ENCODE assay signal across 8 cellular contexts in the genomic region with DNA sequence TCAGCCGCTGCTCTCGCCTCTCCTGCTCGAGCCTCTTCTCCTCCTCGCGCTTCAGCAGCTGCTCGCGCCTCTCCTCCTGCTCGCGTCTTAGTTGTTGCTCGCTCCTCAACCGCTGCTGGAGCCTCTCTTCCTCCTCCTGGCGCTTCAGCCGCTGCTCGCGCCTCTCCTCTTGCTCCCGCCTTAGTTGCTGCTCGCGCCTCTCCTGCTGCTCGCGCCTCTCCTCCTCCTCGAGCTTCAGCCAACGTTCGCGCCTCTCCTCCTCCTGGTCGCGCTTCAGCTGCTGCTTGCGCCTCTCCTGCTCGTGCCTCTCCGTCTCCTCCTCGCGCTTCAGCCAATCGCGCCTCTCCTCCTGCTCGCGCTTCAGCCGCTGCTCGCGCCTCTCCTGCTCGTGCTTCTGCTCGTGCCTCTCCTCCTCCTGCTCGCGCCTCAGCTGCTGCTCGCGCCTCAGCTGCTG. TPM values are rescaled to one million over a fixed set of nuclear protein-coding genes. Genes with fewer than 3 reads are reported as not detected.
A peak's percentile ranks its signal among the peaks of the same experiment; 100 is the strongest.
DNase-seq lines count a peak whose midpoint lies in the region; ATAC-seq, FAIRE-seq and TF ChIP-seq lines count a peak whose summit lies in the region.

No MANE protein-coding gene starts in this region.

- CTCF ChIA-PET in H1 (lab: Charles Lee; ENCODE audit: partially characterized antibody) = interaction anchor here (0.7 to 2.4 kb wide), 5 partner anchors 59 to 348 kb away, joined by 3 to 10 read pairs (median 4); no protein-coding TSS in a partner anchor

- peak overlapping the region; percentile 92; the same call in 1 of the 2 replicates for H2BK15ac ChIP-seq in H1 (ENCODE audit: low read length)

- TF ChIP-seq EP300 in H1 (IDR thresholded peaks at IDR 0.05; ENCODE audit: borderline replicate concordance in 1 of 2, low read depth in 2 of 2, low read length in 2 of 2) = no peak

- H4K8ac ChIP-seq in H1 (ENCODE audit: extremely low read depth, insufficient read depth, low read length) = peak overlapping the region; percentile 82

- peak overlapping the region; percentile 40 for H4K91ac ChIP-seq in H1 (replicated peaks; ENCODE audit: insufficient read length, low read length)

- H3K27ac ChIP-seq in heart left ventricle (no peak overlapping the region), H1 (ENCODE audit: low read depth, low read length) (no peak overlapping the region)

- TF ChIP-seq RAD21 in H1 (IDR thresholded peaks at IDR 0.05 in 1 of 2, conservative IDR thresholded peaks at IDR 0.05 in 1 of 2; ENCODE audit: low read depth in 2 of 2, low read length in 2 of 2) = no peak

- H2BK5ac ChIP-seq in H1 (ENCODE audit: low read depth, low read length) = peak overlapping the region; percentile 60; the same call in 1 of the 2 replicates

- H3K9me3 ChIP-seq in heart left ventricle = peaks cover 0 to 22% (median 8%) of the 10 kb centered on the region in 12 donors
- peaks cover 0 to 52% of the 10 kb centered on the region in 2 experiments; a peak in 3 of 4 replicates for H3K9me3 ChIP-seq in H1 (ENCODE audit: insufficient read depth in 2 of 2, low read depth in 1 of 2, low read length in 1 of 2)
- H3K9me3 ChIP-seq in neuron (ENCODE audit: low read length) = peaks cover 7% of the 10 kb centered on the region

- TF ChIP-seq CTCF in heart left ventricle (IDR thresholded peaks at IDR 0.05) = no peak
- no peak for TF ChIP-seq CTCF in H1 (IDR thresholded peaks at IDR 0.05; ENCODE audit: control extremely low read depth in 1 of 3, insufficient read depth in 1 of 3, low read depth in 1 of 3, low read length in 3 of 3)

- H3K9ac ChIP-seq in H1 (replicated peaks in 1 of 4; ENCODE audit: extremely low read depth in 1 of 4, low read depth in 3 of 4, low read length in 3 of 4) = no peak overlapping the region

- peak overlapping the region; percentile 51 to 91 for H3K4me2 ChIP-seq in H1 (ENCODE audit: insufficient read depth in 1 of 2, low read depth in 2 of 2, low read length in 2 of 2)

- 1 to 2% (median 1%) methylated on average over 41 to 44 of the region's 44 CpGs for WGBS in heart left ventricle, 4 donors
- 47% methylated on average over 25 of the region's 44 CpGs; no CpG with 5 or more reads in 1 of the 2 experiments for WGBS in H1 (ENCODE audit: extremely low coverage in 1 of 2, insufficient coverage in 1 of 2, insufficient read length in 1 of 2, insufficient replicate concordance in 2 of 2, low coverage in 1 of 2, low lambda C conversion rate in 2 of 2, missing lambda C conversion rate in 1 of 2), 2 experiments

- H3K27me3 ChIP-seq in heart left ventricle (peaks cover 44 to 100% (median 75%) of the 10 kb centered on the region in 9 donors), H1 (replicated peaks in 1 of 4; ENCODE audit: control insufficient read depth in 3 of 4, extremely low read depth in 1 of 4, insufficient read depth in 3 of 4, low read length in 3 of 4) (peaks cover 55 to 79% (median 77%) of the 10 kb centered on the region in 4 experiments), neuron (ENCODE audit: insufficient read depth, low read length) (peaks cover 26% of the 10 kb centered on the region)

- peak overlapping the region; percentile 98; the same call in 1 of the 2 replicates for H2BK12ac ChIP-seq in H1 (ENCODE audit: low read depth, low read length)

- H3K14ac ChIP-seq in H1 (ENCODE audit: insufficient read length) = no peak overlapping the region

- H3K4ac ChIP-seq in H1 (replicated peaks; ENCODE audit: insufficient read length, low read depth, low read length) = no peak overlapping the region

- peaks cover 25% of the 10 kb centered on the region; the same call in 1 of the 2 replicates for H3K23me2 ChIP-seq in H1 (ENCODE audit: low read depth, low read length)

- no peak overlapping the region for H4K5ac ChIP-seq in H1 (ENCODE audit: insufficient read length, low read depth, low read length)

- H3K36me3 ChIP-seq in heart left ventricle = no peaks in the 10 kb centered on the region
- peaks cover 0 to 2% (median 0%) of the 10 kb centered on the region in 4 experiments; a peak in 1 of 8 replicates for H3K36me3 ChIP-seq in H1 (ENCODE audit: control insufficient read depth in 2 of 4, insufficient read depth in 4 of 4, low read length in 3 of 4)
- H3K36me3 ChIP-seq in neuron (ENCODE audit: insufficient read depth, low read length) = no peaks in the 10 kb centered on the region

- peak overlapping the region; percentile 78; the same call in 1 of the 2 replicates for H3K18ac ChIP-seq in H1 (ENCODE audit: extremely low read depth, low read length)

- peaks cover 5 to 49% (median 29%) of the 10 kb centered on the region in 12 donors for H3K4me1 ChIP-seq in heart left ventricle
- H3K4me1 ChIP-seq in H1 (replicated peaks in 1 of 4; ENCODE audit: control insufficient read depth in 3 of 4, insufficient read depth in 4 of 4, low read length in 3 of 4) = peaks cover 0 to 11% (median 4%) of the 10 kb centered on the region in 4 experiments; a peak in 5 of 7 replicates
- H3K4me1 ChIP-seq in neuron (ENCODE audit: insufficient read depth, low read length) = no peaks in the 10 kb centered on the region

- peak overlapping the region; percentile 87; the same call in 1 of the 2 replicates for H2AFZ ChIP-seq in H1 (ENCODE audit: low read length)
- peak overlapping the region; percentile 3 for H2AFZ ChIP-seq in neuron (ENCODE audit: low read depth, low read length)

- POLR2A ChIA-PET in H1 (lab: Charles Lee; ENCODE audit: partially characterized antibody) = interaction anchor here (0.6 to 0.9 kb wide), 2 partner anchors 72 to 179 kb away, joined by 3 to 4 read pairs; no protein-coding TSS in a partner anchor

- H3K56ac ChIP-seq in H1 (replicated peaks; ENCODE audit: insufficient read length, low read depth, low read length) = no peak overlapping the region

- peaks cover 0 to 3% of the 10 kb centered on the region in 2 experiments for H4K20me1 ChIP-seq in H1 (replicated peaks in 1 of 2; ENCODE audit: control insufficient read depth in 1 of 2, insufficient read depth in 2 of 2, low read length in 2 of 2)

- intact Hi-C loops in heart left ventricle (cut with DNase I) (loop anchor here in 2 of 10 donors (5.0 to 10.0 kb wide), 2 partner anchors 44 to 57 kb away; no protein-coding TSS in a partner anchor), Right ventricle myocardium superior (cut with DNase I) (no loop called here)

- no peak for FAIRE-seq in H1 (lab: Jason Lieb, UNC)

- H3K79me2 ChIP-seq in H1 (ENCODE audit: control insufficient read depth in 1 of 2, insufficient read depth in 2 of 2, low read length in 2 of 2) = no peaks in the 10 kb centered on the region

- no peak for DNase-seq in heart left ventricle
- DNase-seq in Right ventricle myocardium superior = no peak
- DNase-seq in RPMI8226 = peak; percentile 53
- peak in 1 of 2 experiments; percentile 70 for DNase-seq in H1 (ENCODE audit: low read depth in 1 of 2, low spot score in 2 of 2)

- H2BK20ac ChIP-seq in H1 (ENCODE audit: low read length) = peak overlapping the region; percentile 61; the same call in 1 of the 2 replicates

- no peak overlapping the region for H2AK5ac ChIP-seq in H1 (ENCODE audit: low read depth, low read length)

- no peaks in the 10 kb centered on the region for H3K79me1 ChIP-seq in H1 (ENCODE audit: low read depth, low read length)

- H3K4me3 ChIP-seq in heart left ventricle (peak overlapping the region; percentile 18 to 59 (median 46)), H1 (ENCODE audit: extremely low read depth in 1 of 4, insufficient read depth in 2 of 4, low read depth in 3 of 4, low read length in 4 of 4) (peak overlapping the region in 3 of 4 experiments; percentile 12 to 40 (median 23); a peak in 6 of 8 replicates), neuron (ENCODE audit: low read length) (peak overlapping the region; percentile 11)

- ATAC-seq in heart left ventricle (no peak), Right ventricle myocardium superior (ENCODE audit: poor library complexity) (no peak), GM19463 (IDR thresholded peaks at IDR 0.05; ENCODE audit: unreplicated experiment) (no peak), HG03039 (IDR thresholded peaks at IDR 0.05; ENCODE audit: unreplicated experiment) (no peak), GM21367 (IDR thresholded peaks at IDR 0.05; ENCODE audit: unreplicated experiment) (no peak)

- no peak overlapping the region for H3K23ac ChIP-seq in H1 (ENCODE audit: insufficient read length)

- no peak overlapping the region for H2BK120ac ChIP-seq in H1 (replicated peaks; ENCODE audit: low read depth, low read length)

- TF ChIP-seq POLR2A in heart left ventricle (IDR thresholded peaks at IDR 0.05) (no peak), H1 (IDR thresholded peaks at IDR 0.05; ENCODE audit: control extremely low read depth in 1 of 2, low read depth in 2 of 2, low read length in 2 of 2) (no peak)

RNA-seq across cellular contexts. Expression of a gene that starts 3.7 kb away (rescaled TPM):
- total RNA-seq in heart left ventricle (under 1 TPM in 2 of 9 donors, not detected in 7; 0.05 TPM), Right ventricle myocardium superior (not detected)
- polyA plus RNA-seq in heart left ventricle (under 1 TPM in 1 of 2 donors, not detected in 1; 0.01 TPM), H1 (2011; rRNA removed) (0.02 and 0.03 TPM in 2 replicates)
- total RNA-seq in H1 (2021; fragmentation: NEBNext Ultra II Directional; extraction: Animal tissue kit (Norgen Biotek cat#: 25700)) = 0.06 and 0.07 TPM in 2 replicates
- not detected for polyA plus RNA-seq in H1 (2011; cell fraction: cytosol; rRNA removed)
- 0.06 TPM for polyA plus RNA-seq in H1 (2011; cell fraction: nucleus; rRNA removed)
- 0.04 to 0.17 TPM (median 0.10 TPM) in 4 replicates for polyA plus RNA-seq in H1 (2012, experiment 1 of 2)
- 0.01 TPM for polyA plus RNA-seq in H1 (2012, experiment 2 of 2)
- 0.10 TPM for polyA plus RNA-seq in H1 (2013, experiment 1 of 2)
- polyA plus RNA-seq in H1 (2013, experiment 2 of 2) = 0.07 TPM
- not detected in 2 replicates for polyA minus RNA-seq in H1 (2011; rRNA and poly(A)+ RNA removed)
- not detected for polyA minus RNA-seq in H1 (2011; cell fraction: cytosol; rRNA and poly(A)+ RNA removed)
- not detected for polyA minus RNA-seq in H1 (2011; cell fraction: nucleus; rRNA and poly(A)+ RNA removed)

RNA-seq across cellular contexts. Expression of a gene that starts 22.7 kb away (rescaled TPM):
- not detected for total RNA-seq in heart left ventricle
- polyA plus RNA-seq in heart left ventricle = not detected
- total RNA-seq in Right ventricle myocardium superior = not detected
- total RNA-seq in H1 (2021; fragmentation: NEBNext Ultra II Directional; extraction: Animal tissue kit (Norgen Biotek cat#: 25700)) = not detected in 2 replicates
- not detected in 2 replicates for polyA plus RNA-seq in H1 (2011; rRNA removed)
- polyA plus RNA-seq in H1 (2011; cell fraction: cytosol; rRNA removed) = not detected
- polyA plus RNA-seq in H1 (2011; cell fraction: nucleus; rRNA removed) = not detected
- polyA plus RNA-seq in H1 (2012, experiment 1 of 2) = not detected in 4 replicates
- polyA plus RNA-seq in H1 (2012, experiment 2 of 2) = not detected
- polyA plus RNA-seq in H1 (2013, experiment 1 of 2) = not detected
- not detected for polyA plus RNA-seq in H1 (2013, experiment 2 of 2)
- not detected in 2 replicates for polyA minus RNA-seq in H1 (2011; rRNA and poly(A)+ RNA removed)
- not detected for polyA minus RNA-seq in H1 (2011; cell fraction: cytosol; rRNA and poly(A)+ RNA removed)
- polyA minus RNA-seq in H1 (2011; cell fraction: nucleus; rRNA and poly(A)+ RNA removed) = not detected

RNA-seq across cellular contexts. Expression of a gene that starts 47.5 kb away (rescaled TPM):
- total RNA-seq in heart left ventricle = not detected
- polyA plus RNA-seq in heart left ventricle = not detected
- not detected for total RNA-seq in Right ventricle myocardium superior
- total RNA-seq in H1 (2021; fragmentation: NEBNext Ultra II Directional; extraction: Animal tissue kit (Norgen Biotek cat#: 25700)) = not detected in 2 replicates
- polyA plus RNA-seq in H1 (2011; rRNA removed) = not detected in 2 replicates
- polyA plus RNA-seq in H1 (2011; cell fraction: cytosol; rRNA removed) = not detected
- not detected for polyA plus RNA-seq in H1 (2011; cell fraction: nucleus; rRNA removed)
- not detected in 4 replicates for polyA plus RNA-seq in H1 (2012, experiment 1 of 2)
- not detected for polyA plus RNA-seq in H1 (2012, experiment 2 of 2)
- polyA plus RNA-seq in H1 (2013, experiment 1 of 2) = not detected
- not detected for polyA plus RNA-seq in H1 (2013, experiment 2 of 2)
- polyA minus RNA-seq in H1 (2011; rRNA and poly(A)+ RNA removed) = not detected in 2 replicates
- polyA minus RNA-seq in H1 (2011; cell fraction: cytosol; rRNA and poly(A)+ RNA removed) = not detected
- polyA minus RNA-seq in H1 (2011; cell fraction: nucleus; rRNA and poly(A)+ RNA removed) = not detected
